In genomic region chr19:4042064-4042730, GRCh38 we compare ENCODE assay signal across 17 cellular contexts. TPM values are rescaled to one million over a fixed set of nuclear protein-coding genes. Genes with fewer than 3 reads are reported as not detected.
DNase-seq lines count a peak whose midpoint lies in the region; ATAC-seq and TF ChIP-seq lines count a peak whose summit lies in the region.
"Had no signal": no experiment of that assay in that cellular context is flagged by ENCODE, and none has a peak within 500 bp of the region (broad histone marks: within the 10 kb centered on the region; RNA-seq: fewer than 3 reads in every experiment).

No MANE protein-coding gene starts in this region.

- H3K36me3 Mint-ChIP-seq in T-helper 17 cell (ENCODE audit: low read depth), result no peaks in the 10 kb centered on the region
- H3K36me3 Mint-ChIP-seq: activated naive CD8-positive, alpha-beta T cell had no signal

- H3K27me3 Mint-ChIP-seq in T-helper 17 cell, result no peaks in the 10 kb centered on the region
- H3K27me3 Mint-ChIP-seq: activated naive CD8-positive, alpha-beta T cell had no signal

- H3K9me3 ChIP-seq in T-helper 17 cell (ENCODE audit: control insufficient read depth, low read length, poor library complexity, severe bottlenecking), result no peaks in the 10 kb centered on the region

- peaks cover 6% of the 10 kb centered on the region for H3K4me1 Mint-ChIP-seq in T-helper 17 cell

- H3K4me3 Mint-ChIP-seq in T-helper 17 cell, result no peak overlapping the region
- H3K4me3 Mint-ChIP-seq: activated naive CD8-positive, alpha-beta T cell had no signal

- TF ChIP-seq CTCF in C4-2B (conservative IDR thresholded peaks at IDR 0.05), result no peak
- TF ChIP-seq CTCF in omental fat pad (IDR thresholded peaks at IDR 0.05), result no peak

- intact Hi-C loops in left cardiac atrium (cut with DNase I), result no loop called here

- DNase-seq in T-helper 17 cell (no peak), left cardiac atrium (no peak), omental fat pad (ENCODE audit: low spot score) (no peak)
- DNase-seq: GF-D8; glutamatergic neuron; Kasumi-1; NCI-H146; NCI-H446; stimulated activated naive CD4-positive, alpha-beta T cell; SW 1271 had no signal

- no peak overlapping the region for H3K27ac Mint-ChIP-seq in T-helper 17 cell
- H3K27ac Mint-ChIP-seq: activated naive CD8-positive, alpha-beta T cell had no signal

- ATAC-seq in T-helper 17 cell (peak; percentile 21), left cardiac atrium (peak; percentile 14 to 20), omental fat pad (ENCODE audit: low FRiP score) (peak; percentile 9), HG03469 (IDR thresholded peaks at IDR 0.05; ENCODE audit: unreplicated experiment) (no peak), HG02759 (IDR thresholded peaks at IDR 0.05; ENCODE audit: unreplicated experiment) (no peak), HG03159 (IDR thresholded peaks at IDR 0.05; ENCODE audit: unreplicated experiment) (no peak), GM18502 (IDR thresholded peaks at IDR 0.05; ENCODE audit: poor library complexity, unreplicated experiment) (no peak)

- peak overlapping the region; percentile 66 for H3K27ac ChIP-seq in C4-2B
- H3K27ac ChIP-seq: HL-60 had no signal

RNA-seq across cellular contexts. Expression of gene ZBTB7A, which starts 24.5 kb away (rescaled TPM):
- total RNA-seq in T-helper 17 cell (10 to 100 TPM; 47.3 to 51.1 TPM), left cardiac atrium (10 to 100 TPM; 28.5 to 32.5 TPM), omental fat pad (10 to 100 TPM; 33.3 to 53.3 (median 38.4) TPM)

RNA-seq across cellular contexts. Expression of gene PIAS4, which starts 34.7 kb away (rescaled TPM):
- total RNA-seq in T-helper 17 cell (10 to 100 TPM; 20.8 to 22.7 TPM), left cardiac atrium (10 to 100 TPM; 13.8 to 14.0 TPM), omental fat pad (10 to 100 TPM; 10.6 to 21.6 (median 11.2) TPM)

RNA-seq across cellular contexts. Expression of gene EEF2, which starts 56.9 kb away (rescaled TPM):
- total RNA-seq in T-helper 17 cell (1,000 to 10,000 TPM; 2,788 to 2,859 TPM), left cardiac atrium (1,000 to 10,000 TPM; 1,815 to 2,062 TPM), omental fat pad (1,000 to 10,000 TPM; 1,922 to 2,283 (median 2,030) TPM)

Comparison
In these comparisons a context has a peak if more than half of its experiments do, and no peak if none do; other contexts are left out.
1. ATAC-seq: peak in T-helper 17 cell (single experiment), left cardiac atrium (2 of 2) and omental fat pad (single experiment); none in HG03469 (single experiment), HG02759 (single experiment), HG03159 (single experiment) and GM18502 (single experiment).